1 cellular context compared by ENCODE assay signal in genomic region chr9:87395804-87396458, GRCh38.
TF ChIP-seq lines count a peak whose summit lies in the region.

No MANE protein-coding gene starts in this region.

TF ChIP-seq in HepG2, 621 proteins besides CTCF, POLR2A, EP300 and RAD21 (continued from another document and continues in another):
- no peak for TF ChIP-seq PCBP2 (optimal IDR thresholded peaks at IDR 0.05; ENCODE audit: low read depth, low read length, poor library complexity, severe bottlenecking)
- TF ChIP-seq ZNF790 (CRISPR knock-in tag; IDR thresholded peaks at IDR 0.05; ENCODE audit: borderline replicate concordance) = no peak
- peak; percentile 86; the same call in 1 of the 2 replicates for TF ChIP-seq ZNF331 (CRISPR knock-in tag; IDR thresholded peaks at IDR 0.05)
- peak; percentile 50 for TF ChIP-seq RXRB (CRISPR knock-in tag; IDR thresholded peaks at IDR 0.05; ENCODE audit: borderline replicate concordance)
- 0 out of 2 replicates have a peak, but pooled peaks have one; percentile 37 for TF ChIP-seq MYNN (CRISPR knock-in tag; IDR thresholded peaks at IDR 0.05; ENCODE audit: low read depth)
- TF ChIP-seq, protein P1, sequence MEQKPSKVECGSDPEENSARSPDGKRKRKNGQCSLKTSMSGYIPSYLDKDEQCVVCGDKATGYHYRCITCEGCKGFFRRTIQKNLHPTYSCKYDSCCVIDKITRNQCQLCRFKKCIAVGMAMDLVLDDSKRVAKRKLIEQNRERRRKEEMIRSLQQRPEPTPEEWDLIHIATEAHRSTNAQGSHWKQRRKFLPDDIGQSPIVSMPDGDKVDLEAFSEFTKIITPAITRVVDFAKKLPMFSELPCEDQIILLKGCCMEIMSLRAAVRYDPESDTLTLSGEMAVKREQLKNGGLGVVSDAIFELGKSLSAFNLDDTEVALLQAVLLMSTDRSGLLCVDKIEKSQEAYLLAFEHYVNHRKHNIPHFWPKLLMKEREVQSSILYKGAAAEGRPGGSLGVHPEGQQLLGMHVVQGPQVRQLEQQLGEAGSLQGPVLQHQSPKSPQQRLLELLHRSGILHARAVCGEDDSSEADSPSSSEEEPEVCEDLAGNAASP (CRISPR knock-in tag; IDR thresholded peaks at IDR 0.05; ENCODE audit: borderline replicate concordance) = no peak
- TF ChIP-seq THAP11 (CRISPR knock-in tag; IDR thresholded peaks at IDR 0.05) = peak; percentile 59; the same call in 1 of the 2 replicates
- no peak for TF ChIP-seq SETDB1 (CRISPR knock-in tag; IDR thresholded peaks at IDR 0.05; ENCODE audit: borderline replicate concordance)
- TF ChIP-seq CSRNP1 (CRISPR knock-in tag; IDR thresholded peaks at IDR 0.05) = no peak
- TF ChIP-seq YY1 (IDR thresholded peaks at IDR 0.05; ENCODE audit: insufficient read depth, insufficient replicate concordance, low read depth, low read length) = no peak
- TF ChIP-seq ZNF792 (CRISPR knock-in tag; IDR thresholded peaks at IDR 0.05) = peak; percentile 59; the same call in 1 of the 2 replicates
- TF ChIP-seq RNF2 (conservative IDR thresholded peaks at IDR 0.05; ENCODE audit: low read depth) = no peak; the same call in 1 of the 2 replicates
- TF ChIP-seq ZNF589 (CRISPR knock-in tag; conservative IDR thresholded peaks at IDR 0.05) = no peak
- TF ChIP-seq TBX2 (CRISPR knock-in tag; IDR thresholded peaks at IDR 0.05; ENCODE audit: borderline replicate concordance) = peak; percentile 57; the same call in 1 of the 2 replicates
- peak; percentile 58; the same call in 1 of the 2 replicates for TF ChIP-seq ATF2 (CRISPR knock-in tag; IDR thresholded peaks at IDR 0.05)
- TF ChIP-seq FOSL2 (CRISPR knock-in tag; IDR thresholded peaks at IDR 0.05) = peak; percentile 44
- no peak for TF ChIP-seq ZBTB44 (CRISPR knock-in tag; IDR thresholded peaks at IDR 0.05)
- TF ChIP-seq KLF6 (CRISPR knock-in tag; IDR thresholded peaks at IDR 0.05) = no peak
- TF ChIP-seq MAZ (IDR thresholded peaks at IDR 0.05; ENCODE audit: borderline replicate concordance, low read depth, low read length) = no peak
- peak; percentile 35; the same call in 1 of the 2 replicates for TF ChIP-seq MAZ (CRISPR knock-in tag; IDR thresholded peaks at IDR 0.05; ENCODE audit: low read depth)
- no peak for TF ChIP-seq ZNF280D (CRISPR knock-in tag; IDR thresholded peaks at IDR 0.05)
- TF ChIP-seq, protein P2, sequence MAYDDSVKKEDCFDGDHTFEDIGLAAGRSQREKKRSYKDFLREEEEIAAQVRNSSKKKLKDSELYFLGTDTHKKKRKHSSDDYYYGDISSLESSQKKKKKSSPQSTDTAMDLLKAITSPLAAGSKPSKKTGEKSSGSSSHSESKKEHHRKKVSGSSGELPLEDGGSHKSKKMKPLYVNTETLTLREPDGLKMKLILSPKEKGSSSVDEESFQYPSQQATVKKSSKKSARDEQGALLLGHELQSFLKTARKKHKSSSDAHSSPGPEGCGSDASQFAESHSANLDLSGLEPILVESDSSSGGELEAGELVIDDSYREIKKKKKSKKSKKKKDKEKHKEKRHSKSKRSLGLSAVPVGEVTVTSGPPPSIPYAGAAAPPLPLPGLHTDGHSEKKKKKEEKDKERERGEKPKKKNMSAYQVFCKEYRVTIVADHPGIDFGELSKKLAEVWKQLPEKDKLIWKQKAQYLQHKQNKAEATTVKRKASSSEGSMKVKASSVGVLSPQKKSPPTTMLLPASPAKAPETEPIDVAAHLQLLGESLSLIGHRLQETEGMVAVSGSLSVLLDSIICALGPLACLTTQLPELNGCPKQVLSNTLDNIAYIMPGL (CRISPR knock-in tag; IDR thresholded peaks at IDR 0.05; ENCODE audit: borderline replicate concordance in 1 of 2, low read depth in 1 of 2) = no peak; a peak in 1 of 4 replicates
- no peak for TF ChIP-seq ZFP41 (CRISPR knock-in tag; IDR thresholded peaks at IDR 0.05; ENCODE audit: borderline replicate concordance)
- no peak for TF ChIP-seq NFKBIZ (CRISPR knock-in tag; IDR thresholded peaks at IDR 0.05)
- peak; percentile 91 for TF ChIP-seq TGIF2 (CRISPR knock-in tag; IDR thresholded peaks at IDR 0.05)
- TF ChIP-seq, protein P3, sequence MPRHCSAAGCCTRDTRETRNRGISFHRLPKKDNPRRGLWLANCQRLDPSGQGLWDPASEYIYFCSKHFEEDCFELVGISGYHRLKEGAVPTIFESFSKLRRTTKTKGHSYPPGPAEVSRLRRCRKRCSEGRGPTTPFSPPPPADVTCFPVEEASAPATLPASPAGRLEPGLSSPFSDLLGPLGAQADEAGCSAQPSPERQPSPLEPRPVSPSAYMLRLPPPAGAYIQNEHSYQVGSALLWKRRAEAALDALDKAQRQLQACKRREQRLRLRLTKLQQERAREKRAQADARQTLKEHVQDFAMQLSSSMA (CRISPR knock-in tag; IDR thresholded peaks at IDR 0.05) = no peak
- TF ChIP-seq HNF4A (CRISPR knock-in tag; IDR thresholded peaks at IDR 0.05) = peak; percentile 46; the same call in 1 of the 2 replicates
- no peak for TF ChIP-seq CCDC6 (CRISPR knock-in tag; IDR thresholded peaks at IDR 0.05)
- TF ChIP-seq HNF1B (CRISPR knock-in tag; IDR thresholded peaks at IDR 0.05) = peak; percentile 99
- TF ChIP-seq SMARCE1 (IDR thresholded peaks at IDR 0.05; ENCODE audit: borderline replicate concordance) = no peak
- TF ChIP-seq HMG20A (CRISPR knock-in tag; IDR thresholded peaks at IDR 0.05; ENCODE audit: borderline replicate concordance) = peak; percentile 90
- TF ChIP-seq, protein P4, sequence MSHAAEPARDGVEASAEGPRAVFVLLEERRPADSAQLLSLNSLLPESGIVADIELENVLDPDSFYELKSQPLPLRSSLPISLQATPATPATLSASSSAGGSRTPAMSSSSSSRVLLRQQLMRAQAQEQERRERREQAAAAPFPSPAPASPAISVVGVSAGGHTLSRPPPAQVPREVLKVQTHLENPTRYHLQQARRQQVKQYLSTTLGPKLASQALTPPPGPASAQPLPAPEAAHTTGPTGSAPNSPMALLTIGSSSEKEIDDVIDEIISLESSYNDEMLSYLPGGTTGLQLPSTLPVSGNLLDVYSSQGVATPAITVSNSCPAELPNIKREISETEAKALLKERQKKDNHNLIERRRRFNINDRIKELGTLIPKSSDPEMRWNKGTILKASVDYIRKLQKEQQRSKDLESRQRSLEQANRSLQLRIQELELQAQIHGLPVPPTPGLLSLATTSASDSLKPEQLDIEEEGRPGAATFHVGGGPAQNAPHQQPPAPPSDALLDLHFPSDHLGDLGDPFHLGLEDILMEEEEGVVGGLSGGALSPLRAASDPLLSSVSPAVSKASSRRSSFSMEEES (CRISPR knock-in tag; IDR thresholded peaks at IDR 0.05) = 0 out of 2 replicates have a peak, but pooled peaks have one; percentile 14
- TF ChIP-seq KDM5A (IDR thresholded peaks at IDR 0.05; ENCODE audit: borderline replicate concordance, low read length) = no peak
- no peak for TF ChIP-seq ZNF883 (CRISPR knock-in tag; IDR thresholded peaks at IDR 0.05; ENCODE audit: not compliant biosample characterization)
- no peak for TF ChIP-seq ZKSCAN1 (IDR thresholded peaks at IDR 0.05; ENCODE audit: low read length)
- TF ChIP-seq ZNF460 (CRISPR knock-in tag; IDR thresholded peaks at IDR 0.05; ENCODE audit: borderline replicate concordance) = no peak
- no peak for TF ChIP-seq ZSCAN30 (CRISPR knock-in tag; IDR thresholded peaks at IDR 0.05)
- TF ChIP-seq ZNF564 (CRISPR knock-in tag; IDR thresholded peaks at IDR 0.05) = no peak
- TF ChIP-seq CCAR2 (optimal IDR thresholded peaks at IDR 0.05; ENCODE audit: low read depth, low read length) = peak; percentile 37
- peak; percentile 44; the same call in 1 of the 3 replicates for TF ChIP-seq MXI1 (IDR thresholded peaks at IDR 0.05; ENCODE audit: borderline replicate concordance, low read depth, low read length)
- no peak for TF ChIP-seq ZNF138 (CRISPR knock-in tag; IDR thresholded peaks at IDR 0.05; ENCODE audit: low read depth)
- TF ChIP-seq ZBTB46 (CRISPR knock-in tag; IDR thresholded peaks at IDR 0.05; ENCODE audit: borderline replicate concordance) = no peak
- TF ChIP-seq GATAD2A (CRISPR knock-in tag; IDR thresholded peaks at IDR 0.05) = peak; percentile 79
- 0 out of 2 replicates have a peak, but pooled peaks have one; percentile 37 for TF ChIP-seq PPARG (CRISPR knock-in tag; conservative IDR thresholded peaks at IDR 0.05)
- peak; percentile 19 for TF ChIP-seq TEAD3 (CRISPR knock-in tag; optimal IDR thresholded peaks at IDR 0.05; ENCODE audit: borderline replicate concordance)
- TF ChIP-seq ZNF382 (CRISPR knock-in tag; IDR thresholded peaks at IDR 0.05; ENCODE audit: borderline replicate concordance) = no peak
